Comparison of ENCODE assay signal across 14 cellular contexts in genomic region chr20:62662422-62662821, GRCh38. TPM values are rescaled to one million over a fixed set of nuclear protein-coding genes. Genes with fewer than 3 reads are reported as not detected.
DNase-seq lines count a peak whose midpoint lies in the region; ATAC-seq and TF ChIP-seq lines count a peak whose summit lies in the region.
"Had no signal": no experiment of that assay in that cellular context is flagged by ENCODE, and none has a peak within 500 bp of the region (broad histone marks: within the 10 kb centered on the region; RNA-seq: fewer than 3 reads in every experiment).

No MANE protein-coding gene starts in this region.

- TF ChIP-seq CTCF in AG09319 (IDR thresholded peaks at IDR 0.05; ENCODE audit: low read depth, low read length) (no peak), A673 (conservative IDR thresholded peaks at IDR 0.05; ENCODE audit: low read depth, low read length) (no peak), GM10266 (IDR thresholded peaks at IDR 0.05; ENCODE audit: control insufficient read depth, insufficient read depth, low read depth, missing control alignments) (no peak), endothelial cell (IDR thresholded peaks at IDR 0.05; ENCODE audit: unreplicated experiment) (no peak)

- no peak overlapping the region for H3K27ac Mint-ChIP-seq in naive thymus-derived CD4-positive, alpha-beta T cell
- no peak overlapping the region for H3K27ac Mint-ChIP-seq in endothelial cell (ENCODE audit: unreplicated experiment)

- no TSS peak for BruUV-seq in A673 (replicated peaks; lab: Mats Ljungman, UMichigan)

- no peak overlapping the region for H3K4me3 ChIP-seq in naive thymus-derived CD4-positive, alpha-beta T cell (ENCODE audit: low read length)
- H3K4me3 ChIP-seq in A673 (ENCODE audit: low read depth, low read length, poor library complexity, severe bottlenecking), result no peak overlapping the region

- no peaks in the 10 kb centered on the region for H3K9me3 ChIP-seq in naive thymus-derived CD4-positive, alpha-beta T cell (ENCODE audit: control insufficient read depth in 2 of 3, low read length in 3 of 3)
- H3K9me3 ChIP-seq in A673 (ENCODE audit: low read depth, low read length, poor library complexity, severe bottlenecking), result no peaks in the 10 kb centered on the region

- no peaks in the 10 kb centered on the region for H3K27me3 ChIP-seq in naive thymus-derived CD4-positive, alpha-beta T cell (ENCODE audit: control insufficient read depth in 2 of 2, insufficient read depth in 2 of 2, low read length in 2 of 2)
- H3K27me3 ChIP-seq in A673 (replicated peaks; ENCODE audit: insufficient read depth, low read depth, low read length, poor library complexity), result no peaks in the 10 kb centered on the region

- no peaks in the 10 kb centered on the region for H3K9me3 Mint-ChIP-seq in naive thymus-derived CD4-positive, alpha-beta T cell
- no peaks in the 10 kb centered on the region for H3K9me3 Mint-ChIP-seq in endothelial cell (ENCODE audit: unreplicated experiment)

- no peaks in the 10 kb centered on the region for H3K36me3 ChIP-seq in naive thymus-derived CD4-positive, alpha-beta T cell (ENCODE audit: control insufficient read depth in 2 of 3, insufficient read depth in 3 of 3, low read length in 3 of 3)
- no peaks in the 10 kb centered on the region for H3K36me3 ChIP-seq in A673 (ENCODE audit: insufficient read depth, low read length, poor library complexity, severe bottlenecking)

- H3K4me3 Mint-ChIP-seq in naive thymus-derived CD4-positive, alpha-beta T cell, result no peak overlapping the region
- no peak overlapping the region for H3K4me3 Mint-ChIP-seq in endothelial cell (ENCODE audit: unreplicated experiment)
- H3K4me3 Mint-ChIP-seq: CD14-positive monocyte had no signal

- H3K27ac ChIP-seq in epithelial cell of prostate (peak overlapping the region; percentile 35), A673 (ENCODE audit: low read depth, low read length, poor library complexity, severe bottlenecking) (no peak overlapping the region)
- H3K27ac ChIP-seq in naive thymus-derived CD4-positive, alpha-beta T cell (ENCODE audit: low read depth, low read length), result no peak overlapping the region

- CTCF ChIA-PET in naive thymus-derived CD4-positive, alpha-beta T cell (lab: Charles Lee), result no interaction called here
- CTCF ChIA-PET in A673 (lab: Charles Lee), result no interaction called here

- intact Hi-C loops in naive thymus-derived CD4-positive, alpha-beta T cell (cut with micrococcal nuclease), result no loop called here
- intact Hi-C loops in A673 (cut with micrococcal nuclease; ENCODE audit: unreplicated experiment), result no loop called here

- peaks cover 0 to 5% (median 0%) of the 10 kb centered on the region in 7 donors for H3K4me1 Mint-ChIP-seq in naive thymus-derived CD4-positive, alpha-beta T cell
- H3K4me1 Mint-ChIP-seq in endothelial cell (ENCODE audit: unreplicated experiment), result peaks cover 8% of the 10 kb centered on the region

- POLR2A ChIA-PET in naive thymus-derived CD4-positive, alpha-beta T cell (lab: Charles Lee), result no interaction called here
- POLR2A ChIA-PET in A673 (lab: Charles Lee; ENCODE audit: low non-redundant PET), result no interaction called here

- peaks cover 0 to 3% (median 0%) of the 10 kb centered on the region in 5 donors for H3K36me3 Mint-ChIP-seq in naive thymus-derived CD4-positive, alpha-beta T cell
- no peaks in the 10 kb centered on the region for H3K36me3 Mint-ChIP-seq in endothelial cell (ENCODE audit: low read depth, unreplicated experiment)

- DNase-seq in AG09319 (ENCODE audit: extremely low read depth, low read depth), result peak; percentile 61
- peak; percentile 87 for DNase-seq in M059J (ENCODE audit: low read depth)
- DNase-seq in epithelial cell of prostate (ENCODE audit: low read depth, low spot score), result peak; percentile 48
- no peak for DNase-seq in naive thymus-derived CD4-positive, alpha-beta T cell
- no peak for DNase-seq in A673 (ENCODE audit: low spot score)
- no peak for DNase-seq in GM10266 (ENCODE audit: extremely low spot score)
- DNase-seq in endothelial cell (ENCODE audit: low spot score), result no peak
- DNase-seq in NCI-H146 treated with DMSO at 0.1 percent for 48 hours (lab: John Stamatoyannopoulos, UW; ENCODE audit: unreplicated experiment), result no peak
- DNase-seq: activated effector memory CD4-positive, alpha-beta T cell treated with Interleukin-2 at 50 U/mL for 16 hours; caudate nucleus; H7; MM.1S; NCI-H446 treated with DMSO at 0.1 percent for 48 hours had no signal

- ATAC-seq in naive thymus-derived CD4-positive, alpha-beta T cell, result peak; percentile 38

- H3K4me1 ChIP-seq in naive thymus-derived CD4-positive, alpha-beta T cell (ENCODE audit: control insufficient read depth in 2 of 2, insufficient read depth in 2 of 2, low read length in 2 of 2), result no peaks in the 10 kb centered on the region
- no peaks in the 10 kb centered on the region for H3K4me1 ChIP-seq in A673 (ENCODE audit: insufficient read depth, low read length, poor library complexity, severe bottlenecking)

- no peaks in the 10 kb centered on the region for H3K27me3 Mint-ChIP-seq in naive thymus-derived CD4-positive, alpha-beta T cell
- H3K27me3 Mint-ChIP-seq in endothelial cell (ENCODE audit: unreplicated experiment), result peaks cover 15% of the 10 kb centered on the region

RNA-seq across cellular contexts. Expression of gene SLCO4A1, which starts 20.1 kb away (rescaled TPM):
- total RNA-seq in M059J (2014; rRNA removed; shearing (Covaris generic)), result 43.9 and 69.5 TPM in 2 replicates
- 10 to 100 TPM in 1 of 5 experiments, 1 to 10 TPM in 2, under 1 TPM in 2; 0.81 to 45.5 (median 1.4) TPM for total RNA-seq in naive thymus-derived CD4-positive, alpha-beta T cell
- polyA plus RNA-seq in naive thymus-derived CD4-positive, alpha-beta T cell, result under 1 TPM; 0.36 to 0.39 TPM
- total RNA-seq in A673 (2021) (44.5 and 48.8 TPM in 2 replicates), endothelial cell (ENCODE audit: unreplicated experiment) (1.4 TPM)

RNA-seq across cellular contexts. Expression of gene NTSR1, which starts 46.2 kb away (rescaled TPM):
- total RNA-seq in M059J (2014; rRNA removed; shearing (Covaris generic)), result 0.07 and 0.54 TPM in 2 replicates
- total RNA-seq in naive thymus-derived CD4-positive, alpha-beta T cell, result under 1 TPM in 4 of 5 experiments, not detected in 1; 0.11 to 0.78 (median 0.14) TPM
- not detected for polyA plus RNA-seq in naive thymus-derived CD4-positive, alpha-beta T cell
- 8.7 and 15.9 TPM in 2 replicates for total RNA-seq in A673 (2021)
- total RNA-seq in endothelial cell (ENCODE audit: unreplicated experiment), result not detected

Comparison
In these comparisons a context has a peak if more than half of its experiments do, and no peak if none do; other contexts are left out.
1. DNase-seq: peak in AG09319 (single experiment), M059J (single experiment) and epithelial cell of prostate (single experiment); none in naive thymus-derived CD4-positive, alpha-beta T cell (0 of 9), A673 (single experiment), GM10266 (single experiment), endothelial cell (single experiment) and NCI-H146 treated with DMSO at 0.1 percent for 48 hours (single experiment).